18 cellular contexts compared by ENCODE assay signal in genomic region chr11:69663326-69663725, GRCh38. TPM values are rescaled to one million over a fixed set of nuclear protein-coding genes. Genes with fewer than 3 reads are reported as not detected.
A peak's percentile ranks its signal among the peaks of the same experiment; 100 is the strongest.
DNase-seq lines count a peak whose midpoint lies in the region; ATAC-seq and TF ChIP-seq lines count a peak whose summit lies in the region.
"Had no signal": no experiment of that assay in that cellular context is flagged by ENCODE, and none has a peak within 500 bp of the region (broad histone marks: within the 10 kb centered on the region; RNA-seq: fewer than 3 reads in every experiment).

No MANE protein-coding gene starts in this region.

- TF ChIP-seq EP300 in sigmoid colon (IDR thresholded peaks at IDR 0.05), result no peak

- H3K9ac ChIP-seq in BLaER1 treated with 17β-estradiol and CSF1 and Interleukin-3, amounts not matched to agents 10 nM and 100 nM, result no peak overlapping the region
- no peak overlapping the region for H3K9ac ChIP-seq in SK-N-MC (ENCODE audit: insufficient read length)
- no peak overlapping the region for H3K9ac ChIP-seq in mammary epithelial cell (ENCODE audit: insufficient read depth, low read length)
- H3K9ac ChIP-seq in neural progenitor cell, result no peak overlapping the region
- H3K9ac ChIP-seq: KMS-11 had no signal

- TF ChIP-seq POLR2A in sigmoid colon (IDR thresholded peaks at IDR 0.05), result no peak

- CTCF ChIA-PET in mammary epithelial cell (lab: Charles Lee; ENCODE audit: low non-redundant PET), result no interaction called here

- H3K27me3 Mint-ChIP-seq in neural progenitor cell (ENCODE audit: insufficient read depth, low read depth), result peaks cover 5% of the 10 kb centered on the region

- peak overlapping the region in 8 of 11 experiments; percentile 62 to 85 (median 72); a peak in 16 of 22 replicates for H3K4me2 ChIP-seq in BLaER1 treated with 17β-estradiol and CSF1 and Interleukin-3, amounts not matched to agents 10 nM and 100 nM
- no peak overlapping the region for H3K4me2 ChIP-seq in mammary epithelial cell (ENCODE audit: insufficient read depth, low read depth, low read length)
- H3K4me2 ChIP-seq in neural progenitor cell, result no peak overlapping the region
- H3K4me2 ChIP-seq: KMS-11 had no signal

- H3K4me3 Mint-ChIP-seq in neural progenitor cell, result no peak overlapping the region
- H3K4me3 Mint-ChIP-seq: CD14-positive monocyte, H9 had no signal

- no peak for DNase-seq in SK-N-MC (ENCODE audit: low read depth, low spot score)
- DNase-seq in lower lobe of right lung, result peak; percentile 33
- DNase-seq in sigmoid colon, result peak; percentile 22
- no peak for DNase-seq in mammary epithelial cell
- DNase-seq in neural progenitor cell (ENCODE audit: low spot score), result no peak
- no peak for DNase-seq in ascending aorta (ENCODE audit: low spot score in 2 of 2)
- DNase-seq: ACHN, DMS79 treated with DMSO at 0.1 percent for 48 hours, H9, MV-4-11, NCI-H1694 treated with DMSO at 0.1 percent for 48 hours, NCI-H510A treated with DMSO at 0.1 percent for 48 hours had no signal

- dilution Hi-C loops in mammary epithelial cell (cut with HindIII; ENCODE audit: low sequenced_read_pairs), result loop anchor here (25.0 kb wide), 1 partner anchor 726 kb away; no protein-coding TSS in a partner anchor

- peaks cover 43% of the 10 kb centered on the region for H3K4me1 Mint-ChIP-seq in neural progenitor cell

- H3K36me3 Mint-ChIP-seq in neural progenitor cell, result peaks cover 15% of the 10 kb centered on the region

- H3K79me2 ChIP-seq in mammary epithelial cell (ENCODE audit: insufficient read depth, low read length), result no peaks in the 10 kb centered on the region
- no peaks in the 10 kb centered on the region for H3K79me2 ChIP-seq in neural progenitor cell (ENCODE audit: low read depth)

- intact Hi-C loops in lower lobe of right lung (cut with DNase I), result no loop called here
- intact Hi-C loops in sigmoid colon (cut with DNase I), result no loop called here
- intact Hi-C loops in mammary epithelial cell (cut with micrococcal nuclease), result no loop called here
- intact Hi-C loops in ascending aorta (cut with DNase I), result no loop called here

- in situ Hi-C loops in mammary epithelial cell (cut with MboI; ENCODE audit: low sequenced_read_pairs in 2 of 2), result loop anchor here in 1 of 2 donors (10.0 to 25.0 kb wide), 2 partner anchors 549 to 826 kb away; partner anchors contain the start of gene CPT1A

- no peak overlapping the region for H3K27ac ChIP-seq in BLaER1 treated with 17β-estradiol and CSF1 and Interleukin-3, amounts not matched to agents 10 nM and 100 nM
- H3K27ac ChIP-seq in SK-N-MC, result peak overlapping the region; percentile 60
- no peak overlapping the region for H3K27ac ChIP-seq in lower lobe of right lung
- H3K27ac ChIP-seq in sigmoid colon, result no peak overlapping the region
- no peak overlapping the region for H3K27ac ChIP-seq in mammary epithelial cell (ENCODE audit: insufficient read depth, low read depth, low read length)
- no peak overlapping the region for H3K27ac ChIP-seq in neural progenitor cell
- no peak overlapping the region for H3K27ac ChIP-seq in ascending aorta
- H3K27ac ChIP-seq: HL-60, KMS-11, RWPE1 had no signal

- 93 to 95% methylated on average over 6 of the region's 6 CpGs for WGBS in sigmoid colon, 2 donors
- 91% methylated on average over 5 of the region's 6 CpGs for WGBS in mammary epithelial cell (ENCODE audit: low coverage, missing lambda C conversion rate)

- no peak for ATAC-seq in lower lobe of right lung

- H3K4me3 ChIP-seq in BLaER1 treated with 17β-estradiol and CSF1 and Interleukin-3, amounts not matched to agents 10 nM and 100 nM, result no peak overlapping the region
- no peak overlapping the region for H3K4me3 ChIP-seq in SK-N-MC
- H3K4me3 ChIP-seq in lower lobe of right lung, result no peak overlapping the region
- no peak overlapping the region for H3K4me3 ChIP-seq in sigmoid colon
- no peak overlapping the region for H3K4me3 ChIP-seq in mammary epithelial cell (replicated peaks in 1 of 3; ENCODE audit: insufficient read depth in 1 of 3, low read depth in 2 of 3, low read length in 3 of 3)
- no peak overlapping the region for H3K4me3 ChIP-seq in neural progenitor cell
- no peak overlapping the region for H3K4me3 ChIP-seq in ascending aorta

- no TSS peak for BruUV-seq in mammary epithelial cell (replicated peaks; lab: Mats Ljungman, UMichigan)

- peaks cover 12 to 61% (median 42%) of the 10 kb centered on the region in 11 experiments; a peak in 20 of 22 replicates for H3K36me3 ChIP-seq in BLaER1 treated with 17β-estradiol and CSF1 and Interleukin-3, amounts not matched to agents 10 nM and 100 nM
- peaks cover 7% of the 10 kb centered on the region; the same call in 1 of the 2 replicates for H3K36me3 ChIP-seq in SK-N-MC (ENCODE audit: insufficient read depth, low read length)
- peaks cover 56% of the 10 kb centered on the region for H3K36me3 ChIP-seq in lower lobe of right lung
- H3K36me3 ChIP-seq in sigmoid colon, result peaks cover 0 to 65% (median 13%) of the 10 kb centered on the region in 4 donors
- no peaks in the 10 kb centered on the region for H3K36me3 ChIP-seq in mammary epithelial cell (ENCODE audit: insufficient read depth, low read length)
- H3K36me3 ChIP-seq in neural progenitor cell, result no peaks in the 10 kb centered on the region
- peaks cover 32 to 46% of the 10 kb centered on the region in 2 donors for H3K36me3 ChIP-seq in ascending aorta

- H3K9me3 ChIP-seq in BLaER1 treated with 17β-estradiol and CSF1 and Interleukin-3, amounts not matched to agents 10 nM and 100 nM (replicated peaks in 1 of 11), result no peaks in the 10 kb centered on the region
- H3K9me3 ChIP-seq in SK-N-MC (ENCODE audit: low read depth, low read length), result no peaks in the 10 kb centered on the region
- H3K9me3 ChIP-seq in lower lobe of right lung, result no peaks in the 10 kb centered on the region
- no peaks in the 10 kb centered on the region for H3K9me3 ChIP-seq in sigmoid colon
- no peaks in the 10 kb centered on the region for H3K9me3 ChIP-seq in mammary epithelial cell (replicated peaks; ENCODE audit: insufficient read depth, low read length)
- no peaks in the 10 kb centered on the region for H3K9me3 ChIP-seq in neural progenitor cell (ENCODE audit: low read depth)
- no peaks in the 10 kb centered on the region for H3K9me3 ChIP-seq in ascending aorta

- no peaks in the 10 kb centered on the region for H3K9me3 Mint-ChIP-seq in neural progenitor cell
- H3K9me3 Mint-ChIP-seq: H9 had no signal

- H2AFZ ChIP-seq in mammary epithelial cell (ENCODE audit: low read depth, low read length) (no peak overlapping the region), neural progenitor cell (replicated peaks) (no peak overlapping the region)

- H3K27ac Mint-ChIP-seq in neural progenitor cell, result no peak overlapping the region

- H4K20me1 ChIP-seq in BLaER1 treated with 17β-estradiol and CSF1 and Interleukin-3, amounts not matched to agents 10 nM and 100 nM, result peaks cover 31 to 85% (median 63%) of the 10 kb centered on the region in 11 experiments; a peak in 21 of 22 replicates
- H4K20me1 ChIP-seq in mammary epithelial cell (ENCODE audit: insufficient read depth, low read length) (no peaks in the 10 kb centered on the region), neural progenitor cell (ENCODE audit: low read depth) (peaks cover 6% of the 10 kb centered on the region)

- TF ChIP-seq CTCF in lower lobe of right lung (IDR thresholded peaks at IDR 0.05) (no peak), sigmoid colon (IDR thresholded peaks at IDR 0.05) (no peak), mammary epithelial cell (conservative IDR thresholded peaks at IDR 0.05 in 1 of 2, IDR thresholded peaks at IDR 0.05 in 1 of 2; ENCODE audit: extremely low read depth in 1 of 2, insufficient read depth in 1 of 2, low read depth in 1 of 2, low read length in 2 of 2) (no peak), neural progenitor cell (IDR thresholded peaks at IDR 0.05) (no peak), ascending aorta (IDR thresholded peaks at IDR 0.05) (no peak)

- peaks cover 16% of the 10 kb centered on the region for H3F3A ChIP-seq in neural progenitor cell (ENCODE audit: low read depth)

- H3K27me3 ChIP-seq in BLaER1 treated with 17β-estradiol and CSF1 and Interleukin-3, amounts not matched to agents 10 nM and 100 nM, result no peaks in the 10 kb centered on the region
- no peaks in the 10 kb centered on the region for H3K27me3 ChIP-seq in lower lobe of right lung (ENCODE audit: low read depth)
- H3K27me3 ChIP-seq in sigmoid colon, result no peaks in the 10 kb centered on the region
- H3K27me3 ChIP-seq in mammary epithelial cell (ENCODE audit: insufficient read depth, low read length), result no peaks in the 10 kb centered on the region
- H3K27me3 ChIP-seq in neural progenitor cell, result no peaks in the 10 kb centered on the region
- no peaks in the 10 kb centered on the region for H3K27me3 ChIP-seq in ascending aorta

- peaks cover 16 to 56% (median 52%) of the 10 kb centered on the region in 10 experiments for H3K4me1 ChIP-seq in BLaER1 treated with 17β-estradiol and CSF1 and Interleukin-3, amounts not matched to agents 10 nM and 100 nM
- no peaks in the 10 kb centered on the region for H3K4me1 ChIP-seq in lower lobe of right lung
- peaks cover 0 to 3% (median 0%) of the 10 kb centered on the region in 4 donors for H3K4me1 ChIP-seq in sigmoid colon
- H3K4me1 ChIP-seq in mammary epithelial cell (ENCODE audit: insufficient read depth, low read length), result no peaks in the 10 kb centered on the region
- peaks cover 11% of the 10 kb centered on the region for H3K4me1 ChIP-seq in neural progenitor cell
- H3K4me1 ChIP-seq in ascending aorta, result no peaks in the 10 kb centered on the region

RNA-seq across cellular contexts. Expression of gene LTO1, which starts 11.8 kb away (rescaled TPM):
- total RNA-seq in lower lobe of right lung (23.7 TPM), sigmoid colon (10 to 100 TPM; 19.3 to 42.9 (median 21.0) TPM), mammary epithelial cell (10 to 100 TPM; 20.2 to 34.4 TPM), neural progenitor cell (ENCODE audit: low replicate concordance) (11.9 and 21.6 TPM in 2 replicates), ascending aorta (10.2 TPM)
- polyA plus RNA-seq in sigmoid colon (10 to 100 TPM; 12.0 to 25.7 (median 16.2) TPM), mammary epithelial cell (15.9 TPM)
- polyA minus RNA-seq in mammary epithelial cell, result 8.8 TPM

RNA-seq across cellular contexts. Expression of gene CCND1, which starts 22.4 kb away (rescaled TPM):
- total RNA-seq in lower lobe of right lung (202 TPM), sigmoid colon (10 to 100 TPM in 3 of 4 donors, 1 to 10 TPM in 1; 7.7 to 56.8 (median 31.1) TPM), mammary epithelial cell (100 to 1,000 TPM; 358 to 706 TPM), neural progenitor cell (ENCODE audit: low replicate concordance) (85.0 and 94.0 TPM in 2 replicates), ascending aorta (90.6 TPM)
- polyA plus RNA-seq in sigmoid colon (10 to 100 TPM; 12.0 to 18.8 (median 14.8) TPM), mammary epithelial cell (244 TPM)
- polyA minus RNA-seq in mammary epithelial cell, result 376 TPM
- polyA plus RNA-seq: CD14-positive monocyte had no signal

RNA-seq across cellular contexts. Expression of gene FGF19, which starts 40.5 kb away (rescaled TPM):
- total RNA-seq in lower lobe of right lung, result not detected
- not detected for total RNA-seq in sigmoid colon
- polyA plus RNA-seq in sigmoid colon, result not detected
- total RNA-seq in mammary epithelial cell, result under 1 TPM in 1 of 2 donors, not detected in 1; 0.35 TPM
- polyA plus RNA-seq in mammary epithelial cell, result 0.02 TPM
- polyA minus RNA-seq in mammary epithelial cell, result not detected
- 0.09 TPM in 1 of 2 replicates, not detected in the other for total RNA-seq in neural progenitor cell (ENCODE audit: low replicate concordance)
- total RNA-seq in ascending aorta, result not detected
- total RNA-seq: HT1080 had no signal
- polyA plus RNA-seq: CD14-positive monocyte had no signal

Comparison
In these comparisons a context has a peak if more than half of its experiments do, and no peak if none do; other contexts are left out.
1. H3K4me2 ChIP-seq: peak in BLaER1 treated with 17β-estradiol and CSF1 and Interleukin-3, amounts not matched to agents 10 nM and 100 nM (8 of 11); none in mammary epithelial cell (single experiment) and neural progenitor cell (single experiment).
2. DNase-seq: peak in lower lobe of right lung (single experiment) and sigmoid colon (single experiment); none in SK-N-MC (single experiment), mammary epithelial cell (single experiment), neural progenitor cell (single experiment) and ascending aorta (0 of 2).